15 cellular contexts compared by ENCODE assay signal in genomic region chr19:49718511-49718910, GRCh38. TPM values are rescaled to one million over a fixed set of nuclear protein-coding genes. Genes with fewer than 3 reads are reported as not detected.
A peak's percentile ranks its signal among the peaks of the same experiment; 100 is the strongest.
DNase-seq lines count a peak whose midpoint lies in the region; ATAC-seq and TF ChIP-seq lines count a peak whose summit lies in the region.
"Had no signal": no experiment of that assay in that cellular context is flagged by ENCODE, and none has a peak within 500 bp of the region (broad histone marks: within the 10 kb centered on the region; RNA-seq: fewer than 3 reads in every experiment).

No MANE protein-coding gene starts in this region.

- no peak for TF ChIP-seq CTCF in fibroblast of villous mesenchyme (IDR thresholded peaks at IDR 0.05; ENCODE audit: insufficient read depth, low read depth, low read length)

- peak overlapping the region; percentile 85 for H3K4me2 ChIP-seq in skeletal muscle satellite cell (ENCODE audit: low read length)

- no peaks in the 10 kb centered on the region for H3K9me3 ChIP-seq in skeletal muscle satellite cell (replicated peaks; ENCODE audit: low read length)
- H3K9me3 ChIP-seq: heart left ventricle, upper lobe of right lung had no signal

- no peaks in the 10 kb centered on the region for H3K36me3 Mint-ChIP-seq in activated CD8-positive, alpha-beta memory T cell treated with anti-CD3 and anti-CD28 coated beads, Interleukin-2, amount 10 ng/mL, durations not matched to agents 7 days and 5 days
- H3K36me3 Mint-ChIP-seq in activated naive CD8-positive, alpha-beta T cell = peaks cover 6% of the 10 kb centered on the region

- CTCF ChIA-PET in activated CD8-positive, alpha-beta memory T cell treated with anti-CD3 and anti-CD28 coated beads, Interleukin-2, amount 10 ng/mL, durations not matched to agents 7 days and 5 days (lab: Charles Lee) = interaction anchor here (0.6 to 2.8 kb wide), 10 partner anchors 13 to 131 kb away, joined by 3 to 14 read pairs (median 4); partner anchors contain the start of gene PTOV1

- H3K27ac Mint-ChIP-seq in activated CD8-positive, alpha-beta memory T cell treated with anti-CD3 and anti-CD28 coated beads, Interleukin-2, amount 10 ng/mL, durations not matched to agents 7 days and 5 days = peak overlapping the region; percentile 4
- H3K27ac Mint-ChIP-seq in activated naive CD8-positive, alpha-beta T cell = no peak overlapping the region

- no peak for ATAC-seq in activated CD8-positive, alpha-beta memory T cell treated with anti-CD3 and anti-CD28 coated beads, Interleukin-2, amount 10 ng/mL, durations not matched to agents 7 days and 5 days
- ATAC-seq: heart left ventricle, upper lobe of right lung had no signal

- H3K9me3 Mint-ChIP-seq in activated CD8-positive, alpha-beta memory T cell treated with anti-CD3 and anti-CD28 coated beads, Interleukin-2, amount 10 ng/mL, durations not matched to agents 7 days and 5 days (ENCODE audit: low read depth) = no peaks in the 10 kb centered on the region
- H3K9me3 Mint-ChIP-seq in activated naive CD8-positive, alpha-beta T cell (ENCODE audit: low read depth) = no peaks in the 10 kb centered on the region

- no peaks in the 10 kb centered on the region for H3K27me3 ChIP-seq in skeletal muscle satellite cell (ENCODE audit: control insufficient read depth, insufficient read depth, low read length)
- H3K27me3 ChIP-seq: heart left ventricle, upper lobe of right lung had no signal

- no peak overlapping the region for H3K4me3 ChIP-seq in fibroblast of villous mesenchyme (ENCODE audit: low read depth, low read length)
- peak overlapping the region; percentile 76 for H3K4me3 ChIP-seq in skeletal muscle satellite cell (ENCODE audit: low read length)

- H3K4me3 Mint-ChIP-seq in activated CD8-positive, alpha-beta memory T cell treated with anti-CD3 and anti-CD28 coated beads, Interleukin-2, amount 10 ng/mL, durations not matched to agents 7 days and 5 days = no peak overlapping the region
- peak overlapping the region; percentile 96 for H3K4me3 Mint-ChIP-seq in activated naive CD8-positive, alpha-beta T cell

- DNase-seq in activated CD8-positive, alpha-beta memory T cell treated with anti-CD3 and anti-CD28 coated beads, Interleukin-2, amount 10 ng/mL, durations not matched to agents 7 days and 5 days = no peak
- no peak for DNase-seq in activated CD8-positive, alpha-beta memory T cell treated with anti-CD3 and anti-CD28 coated beads for 24 hours
- DNase-seq in fibroblast of villous mesenchyme (ENCODE audit: low read depth) (peak; percentile 71), hypothalamus (lab: John Stamatoyannopoulos, UW) (no peak), NCI-H2029 (lab: John Stamatoyannopoulos, UW) (no peak), D341Med (ENCODE audit: low spot score) (no peak)
- DNase-seq: ACHN, heart left ventricle, NCI-H1417 treated with DMSO at 0.1 percent for 48 hours, NCI-H526 treated with DMSO at 0.1 percent for 48 hours, retina, Right ventricle myocardium superior, upper lobe of right lung had no signal

- peaks cover 14% of the 10 kb centered on the region for H3K4me1 Mint-ChIP-seq in activated CD8-positive, alpha-beta memory T cell treated with anti-CD3 and anti-CD28 coated beads, Interleukin-2, amount 10 ng/mL, durations not matched to agents 7 days and 5 days
- H3K4me1 Mint-ChIP-seq in activated naive CD8-positive, alpha-beta T cell (ENCODE audit: low read depth) = peaks cover 14% of the 10 kb centered on the region

- H3K9ac ChIP-seq in skeletal muscle satellite cell (ENCODE audit: low read depth, low read length) = no peak overlapping the region

- no peaks in the 10 kb centered on the region for H3K36me3 ChIP-seq in skeletal muscle satellite cell (ENCODE audit: insufficient read depth, low read length)
- H3K36me3 ChIP-seq: heart left ventricle, upper lobe of right lung had no signal

- no peaks in the 10 kb centered on the region for H3K4me1 ChIP-seq in skeletal muscle satellite cell (ENCODE audit: control insufficient read depth, insufficient read depth, low read length)

- H3K27me3 Mint-ChIP-seq in activated CD8-positive, alpha-beta memory T cell treated with anti-CD3 and anti-CD28 coated beads, Interleukin-2, amount 10 ng/mL, durations not matched to agents 7 days and 5 days = no peaks in the 10 kb centered on the region
- H3K27me3 Mint-ChIP-seq in activated naive CD8-positive, alpha-beta T cell = no peaks in the 10 kb centered on the region

RNA-seq across cellular contexts. Expression of gene CPT1C, which starts 27.6 kb away (rescaled TPM):
- total RNA-seq in activated CD8-positive, alpha-beta memory T cell treated with anti-CD3 and anti-CD28 coated beads, Interleukin-2, amount 10 ng/mL, durations not matched to agents 7 days and 5 days = 1 to 10 TPM; 1.6 TPM
- total RNA-seq in fibroblast of villous mesenchyme = 20.0 and 32.0 TPM in 2 replicates
- 5.7 and 11.4 TPM in 2 replicates for total RNA-seq in skeletal muscle satellite cell (2012; rRNA removed)

RNA-seq across cellular contexts. Expression of gene ADM5, which starts 29.1 kb away (rescaled TPM):
- 1 to 10 TPM; 2.7 to 3.5 TPM for total RNA-seq in activated CD8-positive, alpha-beta memory T cell treated with anti-CD3 and anti-CD28 coated beads, Interleukin-2, amount 10 ng/mL, durations not matched to agents 7 days and 5 days
- total RNA-seq in fibroblast of villous mesenchyme = under 0.01 and 0.32 TPM in 2 replicates
- total RNA-seq in skeletal muscle satellite cell (2012; rRNA removed) = 0.25 and 1.1 TPM in 2 replicates

RNA-seq across cellular contexts. Expression of gene PRMT1, which starts 41.4 kb away (rescaled TPM):
- 100 to 1,000 TPM; 145 to 257 TPM for total RNA-seq in activated CD8-positive, alpha-beta memory T cell treated with anti-CD3 and anti-CD28 coated beads, Interleukin-2, amount 10 ng/mL, durations not matched to agents 7 days and 5 days
- total RNA-seq in fibroblast of villous mesenchyme = 258 and 341 TPM in 2 replicates
- total RNA-seq in skeletal muscle satellite cell (2012; rRNA removed) = 303 and 305 TPM in 2 replicates

RNA-seq across cellular contexts. Expression of gene TSKS, which starts 44.6 kb away (rescaled TPM):
- 1 to 10 TPM in 1 of 2 experiments, under 1 TPM in 1; 0.47 to 1.3 TPM for total RNA-seq in activated CD8-positive, alpha-beta memory T cell treated with anti-CD3 and anti-CD28 coated beads, Interleukin-2, amount 10 ng/mL, durations not matched to agents 7 days and 5 days
- total RNA-seq in fibroblast of villous mesenchyme = 0.43 TPM in 1 of 2 replicates, not detected in the other
- 1.5 and 1.7 TPM in 2 replicates for total RNA-seq in skeletal muscle satellite cell (2012; rRNA removed)

RNA-seq across cellular contexts. Expression of gene AP2A1, which starts 48.3 kb away (rescaled TPM):
- total RNA-seq in activated CD8-positive, alpha-beta memory T cell treated with anti-CD3 and anti-CD28 coated beads, Interleukin-2, amount 10 ng/mL, durations not matched to agents 7 days and 5 days = 100 to 1,000 TPM in 1 of 2 experiments, 10 to 100 TPM in 1; 85.3 to 102 TPM
- 92.0 and 97.0 TPM in 2 replicates for total RNA-seq in fibroblast of villous mesenchyme
- 113 and 132 TPM in 2 replicates for total RNA-seq in skeletal muscle satellite cell (2012; rRNA removed)
